ENCODE assay signal across 21 cellular contexts in the genomic region with DNA sequence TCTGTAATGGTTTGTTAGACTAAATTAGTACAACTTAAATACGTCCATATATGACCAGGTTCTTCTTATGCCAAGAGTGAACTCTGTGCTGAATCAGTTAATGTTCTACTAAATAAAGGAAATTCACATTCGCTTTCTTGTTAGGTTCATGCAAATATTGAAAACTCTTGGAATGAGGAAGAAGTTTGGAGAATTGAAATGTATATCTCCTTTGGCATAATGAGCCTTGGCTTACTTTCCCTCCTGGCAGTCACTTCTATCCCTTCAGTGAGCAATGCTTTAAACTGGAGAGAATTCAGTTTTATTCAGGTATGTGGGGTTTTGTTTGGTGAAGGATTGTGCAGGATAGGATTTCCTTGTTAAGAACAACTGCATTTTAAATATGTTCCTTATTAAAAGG. TPM values are rescaled to one million over a fixed set of nuclear protein-coding genes. Genes with fewer than 3 reads are reported as not detected.
"Had no signal": no experiment of that assay in that cellular context is flagged by ENCODE, and none has a peak within 500 bp of the region (broad histone marks: within the 10 kb centered on the region; RNA-seq: fewer than 3 reads in every experiment).

No MANE protein-coding gene starts in this region.

- H3K36me3 Mint-ChIP-seq: activated naive CD4-positive, alpha-beta T cell treated with anti-CD3 and anti-CD28 coated beads, Interleukin-2, amount 50 U/mL, for 24 hours; naive B cell had no signal

- H3K27ac ChIP-seq: adrenal gland, coronary artery, esophagus muscularis mucosa, lower lobe of right lung, parathyroid adenoma, upper lobe of right lung had no signal

- H3K4me3 Mint-ChIP-seq: activated CD4-positive, alpha-beta memory T cell treated with anti-CD3 and anti-CD28 coated beads, Interleukin-2, amount 10 ng/mL, durations not matched to agents 7 days and 5 days; activated naive CD4-positive, alpha-beta T cell treated with anti-CD3 and anti-CD28 coated beads, Interleukin-2, amount 50 U/mL, for 24 hours; activated T-cell treated with anti-CD3 and anti-CD28 coated beads, Interleukin-2, amount 50 U/mL, for 4 hours; naive B cell had no signal

- H3K4me1 Mint-ChIP-seq: activated CD4-positive, alpha-beta memory T cell treated with anti-CD3 and anti-CD28 coated beads, Interleukin-2, amount 10 ng/mL, durations not matched to agents 7 days and 5 days; activated naive CD4-positive, alpha-beta T cell treated with anti-CD3 and anti-CD28 coated beads, Interleukin-2, amount 50 U/mL, for 24 hours; naive B cell had no signal

- H3K27me3 ChIP-seq: adrenal gland, esophagus muscularis mucosa, upper lobe of right lung had no signal

- H3K36me3 ChIP-seq: adrenal gland, lower lobe of right lung had no signal

- H3K9me3 ChIP-seq: adrenal gland, esophagus muscularis mucosa, lower lobe of right lung, upper lobe of right lung had no signal

- H3K9ac ChIP-seq: parathyroid adenoma had no signal

- H3K27ac Mint-ChIP-seq: activated CD4-positive, alpha-beta memory T cell treated with anti-CD3 and anti-CD28 coated beads, Interleukin-2, amount 10 ng/mL, durations not matched to agents 7 days and 5 days; activated naive CD4-positive, alpha-beta T cell treated with anti-CD3 and anti-CD28 coated beads, Interleukin-2, amount 50 U/mL, for 24 hours had no signal

- DNase-seq: activated CD4-positive, alpha-beta memory T cell treated with anti-CD3 and anti-CD28 coated beads, Interleukin-2, amount 10 ng/mL, durations not matched to agents 7 days and 5 days; activated CD4-positive, alpha-beta T cell treated with anti-CD3 and anti-CD28 coated beads for 4 hours; activated effector memory CD4-positive, alpha-beta T cell treated with Interleukin-2 at 50 U/mL for 16 hours; activated T-cell treated with anti-CD3 and anti-CD28 coated beads, Interleukin-2, amount 50 U/mL, for 4 hours; adrenal gland; caudate nucleus; effector CD4-positive, alpha-beta T cell; hypothalamus; kidney glomerular epithelial cell; lower lobe of right lung; naive B cell; retina; stimulated activated CD4-positive, alpha-beta T cell treated with anti-CD3 and anti-CD28 coated beads, Interleukin-15, amount 100 ng/mL, for 24 hours; stimulated activated CD4-positive, alpha-beta T cell treated with anti-CD3 and anti-CD28 coated beads, Interleukin-4, amount 100 ng/mL, for 1 hour; stimulated activated naive CD4-positive, alpha-beta T cell; upper lobe of right lung had no signal

- H3K9me3 Mint-ChIP-seq: activated CD4-positive, alpha-beta memory T cell treated with anti-CD3 and anti-CD28 coated beads, Interleukin-2, amount 10 ng/mL, durations not matched to agents 7 days and 5 days; activated naive CD4-positive, alpha-beta T cell treated with anti-CD3 and anti-CD28 coated beads, Interleukin-2, amount 50 U/mL, for 24 hours; activated T-cell treated with anti-CD3 and anti-CD28 coated beads, Interleukin-2, amount 50 U/mL, for 4 hours; naive B cell had no signal

- H3K4me1 ChIP-seq: adrenal gland, lower lobe of right lung, parathyroid adenoma, upper lobe of right lung had no signal

- H3K4me3 ChIP-seq: adrenal gland, coronary artery, esophagus muscularis mucosa, lower lobe of right lung, upper lobe of right lung had no signal

RNA-seq across cellular contexts. Expression of a gene that starts 15.2 kb away (rescaled TPM):
- total RNA-seq: activated CD4-positive, alpha-beta memory T cell treated with anti-CD3 and anti-CD28 coated beads, Interleukin-2, amount 10 ng/mL, durations not matched to agents 7 days and 5 days; T-helper 1 cell treated with Interleukin-12 subunit alpha and Interleukin-12 subunit beta and Interleukin-4 antibody, amounts not matched to agents 30 ng/mL and 1 ng/mL, for 36 hours had no signal
